ENCODE assay signal across 19 cellular contexts in genomic region chr9:69658987-69659677, GRCh38.
"Had no signal": no experiment of that assay in that cellular context is flagged by ENCODE, and none has a peak within 500 bp of the region (broad histone marks: within the 10 kb centered on the region; RNA-seq: fewer than 3 reads in every experiment).

No MANE protein-coding gene starts in this region.

- H3K79me2 ChIP-seq: parathyroid adenoma had no signal

- ATAC-seq: activated CD4-positive, CD25-positive, alpha-beta regulatory T cell treated with anti-CD3 and anti-CD28 coated beads, Interleukin-2, amount 50 U/mL, for 24 hours; activated naive CD8-positive, alpha-beta T cell treated with anti-CD3 and anti-CD28 coated beads, Interleukin-2, amount 50 U/mL, for 24 hours; activated T-helper 17 cell treated with anti-CD3 and anti-CD28 coated beads, Interleukin-2, amount 50 U/mL, for 72 hours; gastroesophageal sphincter; left lobe of liver; upper lobe of right lung had no signal

- DNase-seq: activated naive CD4-positive, alpha-beta T cell treated with Interleukin-2 at 50 U/mL for 16 hours; activated naive CD8-positive, alpha-beta T cell treated with anti-CD3 and anti-CD28 coated beads, Interleukin-2, amount 50 U/mL, for 24 hours; activated T-cell treated with anti-CD3 and anti-CD28 coated beads for 4 hours; dorsolateral prefrontal cortex; endodermal cell; erythroblast; mammary epithelial cell; naive B cell; stimulated activated CD4-positive, alpha-beta T cell treated with anti-CD3 and anti-CD28 coated beads, Interleukin-1b, Interleukin-23, amount 100 ng/mL, for 48 hours; upper lobe of right lung had no signal

- H3K27me3 ChIP-seq: ascending aorta, dorsolateral prefrontal cortex, gastroesophageal sphincter, upper lobe of right lung had no signal

- H3K4me1 ChIP-seq: ascending aorta, gastroesophageal sphincter, parathyroid adenoma, upper lobe of right lung had no signal

- H3K27ac ChIP-seq: ascending aorta, dorsolateral prefrontal cortex, gastroesophageal sphincter, parathyroid adenoma, thoracic aorta, upper lobe of right lung had no signal

- H3K9ac ChIP-seq: parathyroid adenoma had no signal

- H3K9me3 ChIP-seq: ascending aorta, gastroesophageal sphincter, thoracic aorta, upper lobe of right lung had no signal

- H2AFZ ChIP-seq: parathyroid adenoma had no signal

- FAIRE-seq: bronchial epithelial cell, islet of Langerhans had no signal

- H3K4me3 ChIP-seq: ascending aorta, dorsolateral prefrontal cortex, gastroesophageal sphincter, thoracic aorta, upper lobe of right lung had no signal

- H3K36me3 ChIP-seq: ascending aorta, gastroesophageal sphincter, thoracic aorta, upper lobe of right lung had no signal
